In the genomic region with DNA sequence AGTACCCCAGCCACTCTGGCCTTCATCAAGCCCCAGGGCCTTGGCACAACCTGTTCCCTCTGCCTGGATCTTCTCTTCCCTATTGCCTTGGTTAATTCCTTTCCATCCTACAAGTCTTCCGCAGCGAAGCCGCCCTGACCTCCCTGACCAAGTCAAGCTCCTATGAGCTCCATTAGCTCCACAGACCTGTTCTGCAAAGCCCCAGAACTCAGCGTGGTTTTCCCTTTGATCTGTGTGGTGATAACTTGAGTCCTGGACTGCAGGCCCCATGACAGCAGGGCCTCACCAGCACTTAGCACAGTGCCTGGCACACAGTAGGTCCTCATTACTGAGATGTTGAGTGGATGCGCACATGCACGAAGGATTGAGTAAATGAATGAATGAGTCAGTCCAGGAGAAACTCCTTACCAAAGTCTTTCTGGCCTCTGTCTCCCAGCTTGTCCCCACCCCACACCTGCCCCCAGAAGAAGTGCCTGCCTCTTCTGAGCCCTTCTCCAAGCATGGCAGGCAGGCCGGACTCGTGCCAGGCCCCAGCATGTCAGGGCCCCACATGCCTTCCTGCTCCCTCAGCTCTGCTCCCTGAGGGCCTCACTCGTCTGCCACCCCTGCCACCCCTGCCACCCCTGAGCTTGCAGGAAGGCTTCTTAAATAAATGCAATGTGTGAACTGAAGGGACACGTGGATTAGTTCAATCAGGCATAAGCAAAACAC, we compare ENCODE assay signal across 32 cellular contexts. TPM values are rescaled to one million over a fixed set of nuclear protein-coding genes. Genes with fewer than 3 reads are reported as not detected.
DNase-seq lines count a peak whose midpoint lies in the region; ATAC-seq, FAIRE-seq and TF ChIP-seq lines count a peak whose summit lies in the region.
"Had no signal": no experiment of that assay in that cellular context is flagged by ENCODE, and none has a peak within 500 bp of the region (broad histone marks: within the 10 kb centered on the region; RNA-seq: fewer than 3 reads in every experiment).

No MANE protein-coding gene starts in this region.

- H3K4me3 Mint-ChIP-seq in mesothelial cell of epicardium: no peak overlapping the region
- H3K4me3 Mint-ChIP-seq: activated T-cell treated with anti-CD3 and anti-CD28 coated beads, Interleukin-2, amount 50 U/mL, for 72 hours; CD8-positive, alpha-beta T cell; natural killer cell had no signal

- no peaks in the 10 kb centered on the region for H3K9me3 Mint-ChIP-seq in mesothelial cell of epicardium
- H3K9me3 Mint-ChIP-seq: activated T-cell treated with anti-CD3 and anti-CD28 coated beads, Interleukin-2, amount 50 U/mL, for 72 hours; CD8-positive, alpha-beta T cell; natural killer cell had no signal

- no peak overlapping the region for H3K27ac Mint-ChIP-seq in mesothelial cell of epicardium
- H3K27ac Mint-ChIP-seq: activated T-cell treated with anti-CD3 and anti-CD28 coated beads, Interleukin-2, amount 50 U/mL, for 72 hours; CD8-positive, alpha-beta T cell; natural killer cell had no signal

- no peaks in the 10 kb centered on the region for H3K36me3 Mint-ChIP-seq in mesothelial cell of epicardium
- H3K36me3 Mint-ChIP-seq: CD8-positive, alpha-beta T cell; natural killer cell had no signal

- POLR2A ChIA-PET in RWPE1 (lab: Yijun Ruan, JAX; ENCODE audit: low non-redundant PET): no interaction called here

- CTCF ChIA-PET in RWPE1 (lab: Yijun Ruan, JAX): no interaction called here

- no peaks in the 10 kb centered on the region for H3K4me1 Mint-ChIP-seq in mesothelial cell of epicardium
- H3K4me1 Mint-ChIP-seq: natural killer cell had no signal

- no peaks in the 10 kb centered on the region for H3K27me3 ChIP-seq in neutrophil

- TF ChIP-seq CTCF in RWPE1 (conservative IDR thresholded peaks at IDR 0.05; ENCODE audit: low read depth): no peak
- TF ChIP-seq CTCF in kidney (IDR thresholded peaks at IDR 0.05; ENCODE audit: borderline replicate concordance, extremely low read depth, insufficient read depth): no peak
- TF ChIP-seq CTCF in neutrophil (IDR thresholded peaks at IDR 0.05): no peak
- no peak for TF ChIP-seq CTCF in mesothelial cell of epicardium (IDR thresholded peaks at IDR 0.05; ENCODE audit: unreplicated experiment)

- ATAC-seq in HG03045 (IDR thresholded peaks at IDR 0.05; ENCODE audit: unreplicated experiment): no peak
- ATAC-seq in HG03135 (IDR thresholded peaks at IDR 0.05; ENCODE audit: unreplicated experiment): no peak
- ATAC-seq: activated CD4-positive, CD25-positive, alpha-beta regulatory T cell treated with anti-CD3 and anti-CD28 coated beads, Interleukin-2, amount 50 U/mL, for 24 hours; activated T-cell treated with anti-CD3 and anti-CD28 coated beads, Interleukin-2, amount 50 U/mL, for 72 hours; CD8-positive, alpha-beta T cell; natural killer cell had no signal

- H3K27me3 Mint-ChIP-seq in mesothelial cell of epicardium (ENCODE audit: low read depth): peaks cover 9% of the 10 kb centered on the region

- peaks cover 0 to 9% of the 10 kb centered on the region in 2 donors for H3K36me3 ChIP-seq in kidney (ENCODE audit: control insufficient read depth in 1 of 2, insufficient read depth in 2 of 2, low read length in 2 of 2)
- H3K36me3 ChIP-seq in neutrophil: peaks cover 93% of the 10 kb centered on the region
- H3K36me3 ChIP-seq: HAP-1 had no signal

- H3K4me3 ChIP-seq in kidney (ENCODE audit: low read length in 2 of 2) (no peak overlapping the region), neutrophil (ENCODE audit: low read depth in 1 of 2, low read length in 1 of 2) (no peak overlapping the region)
- H3K4me3 ChIP-seq: HAP-1, left ventricle myocardium inferior, tibial artery had no signal

- H3K4me1 ChIP-seq in kidney (ENCODE audit: control insufficient read depth in 1 of 2, insufficient read depth in 1 of 2, low read depth in 1 of 2, low read length in 2 of 2) (peaks cover 19 to 29% of the 10 kb centered on the region in 2 donors), neutrophil (ENCODE audit: control insufficient read depth in 1 of 2, insufficient read depth in 1 of 2, low read depth in 1 of 2, low read length in 1 of 2) (peaks cover 36 to 61% of the 10 kb centered on the region in 2 experiments)

- DNase-seq in ELF-1 (ENCODE audit: low read depth, low spot score) (peak; percentile 53), RWPE1 (ENCODE audit: low spot score) (no peak), kidney (peak; percentile 62), mesothelial cell of epicardium (ENCODE audit: low spot score in 2 of 2, unreplicated experiment in 2 of 2) (no peak), frontal cortex (ENCODE audit: low spot score in 2 of 2) (no peak)
- DNase-seq: activated CD4-positive, alpha-beta T cell treated with anti-CD3 and anti-CD28 coated beads, Interleukin-2, amount 50 U/mL, for 48 hours; activated T-cell treated with anti-CD3 and anti-CD28 coated beads, Interleukin-2, amount 50 U/mL, for 72 hours; AML-193; CD8-positive, alpha-beta T cell; effector CD4-positive, alpha-beta T cell; EL; Kasumi-1; left ventricle myocardium inferior; natural killer cell; NCI-H1417 treated with DMSO at 0.1 percent for 48 hours; NCI-H2029 treated with DMSO at 0.1 percent for 48 hours; NCI-H2227 treated with DMSO at 0.1 percent for 48 hours; NCI-H526 treated with DMSO at 0.1 percent for 48 hours; NK-92 treated with Interleukin-12 subunit alpha and Interleukin-12 subunit beta, amount 100 ng/mL, for 24 hours; stimulated activated CD4-positive, alpha-beta T cell treated with anti-CD3 and anti-CD28 coated beads, Interleukin-12 subunit alpha, Interleukin-12 subunit beta, amount 100 ng/mL, for 4 hours; stimulated activated CD4-positive, alpha-beta T cell treated with anti-CD3 and anti-CD28 coated beads, Interleukin-2, amount 100 ng/mL, for 48 hours; T-helper 2 cell; tibial artery had no signal

- intact Hi-C loops in kidney (cut with DNase I): no loop called here

- peak overlapping the region; percentile 89 for H3K27ac ChIP-seq in RWPE1
- H3K27ac ChIP-seq in kidney (ENCODE audit: low read depth in 2 of 2, low read length in 2 of 2): no peak overlapping the region
- peak overlapping the region; percentile 58 for H3K27ac ChIP-seq in neutrophil
- H3K27ac ChIP-seq: epithelial cell of prostate, tibial artery had no signal

- FAIRE-seq in kidney (lab: Jason Lieb, UNC) (no peak), frontal cortex (lab: Jason Lieb, UNC) (no peak)
- FAIRE-seq: GM18507, islet of Langerhans had no signal

- H3K9ac ChIP-seq in kidney (ENCODE audit: low read length in 2 of 2): peak overlapping the region in 1 of 2 donors; percentile 36

- no peaks in the 10 kb centered on the region for H3K9me3 ChIP-seq in kidney (ENCODE audit: control insufficient read depth in 1 of 2, low read length in 2 of 2)
- H3K9me3 ChIP-seq in neutrophil: no peaks in the 10 kb centered on the region
- H3K9me3 ChIP-seq: HAP-1, left ventricle myocardium inferior, tibial artery had no signal

RNA-seq across cellular contexts. Expression of a gene that starts 6.3 kb away (rescaled TPM):
- 221 TPM for total RNA-seq in kidney
- polyA plus RNA-seq in kidney (ENCODE audit: insufficient read depth, low read depth, low replicate concordance): 242 TPM
- 12.5 to 16.3 TPM (median 15.8 TPM) in 3 replicates for total RNA-seq in mesothelial cell of epicardium
- total RNA-seq in frontal cortex: 0.82 TPM

RNA-seq across cellular contexts. Expression of a gene that starts 32.2 kb away (rescaled TPM):
- total RNA-seq in kidney: 0.47 TPM
- polyA plus RNA-seq in kidney (ENCODE audit: insufficient read depth, low read depth, low replicate concordance): 0.24 TPM
- 0.29 TPM in 1 of 3 replicates, not detected in the others for total RNA-seq in mesothelial cell of epicardium
- total RNA-seq in frontal cortex: not detected
- total RNA-seq: activated T-cell treated with anti-CD3 and anti-CD28 coated beads, Interleukin-2, amount 50 U/mL, for 72 hours; CD8-positive, alpha-beta T cell; mononuclear cell; natural killer cell had no signal

RNA-seq across cellular contexts. Expression of a gene that starts 57.3 kb away (rescaled TPM):
- 2.1 TPM for total RNA-seq in kidney
- 6.0 TPM for polyA plus RNA-seq in kidney (ENCODE audit: insufficient read depth, low read depth, low replicate concordance)
- total RNA-seq in mesothelial cell of epicardium: 0.18 to 0.89 TPM in 2 of 3 replicates, not detected in the other
- 2.0 TPM for total RNA-seq in frontal cortex
- total RNA-seq: mononuclear cell had no signal

Comparison
In these comparisons a context has a peak if more than half of its experiments do, and no peak if none do; other contexts are left out.
1. DNase-seq: peak in ELF-1 (single experiment) and kidney (single experiment); none in RWPE1 (single experiment), mesothelial cell of epicardium (0 of 2) and frontal cortex (0 of 2).
2. H3K27ac ChIP-seq: peak in RWPE1 (single experiment) and neutrophil (single experiment); none in kidney (0 of 2).
3. RNA of a gene that starts 6.3 kb away (total RNA-seq): 221 TPM in kidney (single experiment); 12.5 to 16.3 TPM in mesothelial cell of epicardium and 0.82 TPM in frontal cortex (single experiment); every median in the first group is over 10 times any median in the second.